ENCODE assay signal across 14 cellular contexts in the genomic region with DNA sequence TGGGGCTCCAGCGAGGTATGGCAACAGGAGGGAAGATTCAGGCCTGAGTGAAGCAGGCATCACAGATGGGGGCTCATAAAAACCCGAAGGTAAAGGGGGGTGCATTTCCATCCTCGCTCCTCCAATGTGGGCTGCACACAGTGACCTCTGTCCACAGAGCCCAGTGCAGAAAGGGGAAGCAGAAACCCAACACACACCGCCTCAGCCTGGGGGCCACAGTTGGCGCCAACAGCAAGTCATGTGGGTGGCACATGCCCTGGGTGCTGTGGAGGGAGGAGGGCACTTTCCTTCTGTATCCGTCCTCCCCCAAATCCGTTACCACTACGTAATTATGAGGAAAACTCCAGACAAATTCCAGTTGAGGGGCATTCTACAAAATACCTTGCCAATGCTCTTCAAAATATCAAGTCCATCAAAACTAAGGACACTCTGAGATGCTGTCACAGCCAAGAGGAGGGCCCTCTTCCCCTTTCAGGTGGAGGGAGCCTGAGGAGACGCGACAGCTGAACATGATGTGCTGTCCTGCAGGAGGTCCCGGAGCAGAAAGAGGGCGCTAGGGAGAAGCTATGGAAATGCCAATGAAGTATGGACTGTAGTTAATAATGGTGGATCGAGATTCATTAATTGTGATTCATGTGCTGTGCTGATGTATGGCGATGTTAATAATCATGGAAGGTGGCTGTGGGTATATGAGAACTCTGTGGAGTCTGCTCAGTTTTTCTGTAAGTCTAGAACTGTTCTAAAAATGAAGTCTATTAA. TPM values are rescaled to one million over a fixed set of nuclear protein-coding genes. Genes with fewer than 3 reads are reported as not detected.
DNase-seq lines count a peak whose midpoint lies in the region; ATAC-seq and TF ChIP-seq lines count a peak whose summit lies in the region.
"Had no signal": no experiment of that assay in that cellular context is flagged by ENCODE, and none has a peak within 500 bp of the region (broad histone marks: within the 10 kb centered on the region; RNA-seq: fewer than 3 reads in every experiment).

No MANE protein-coding gene starts in this region.

- H3K9me3 Mint-ChIP-seq in CD8-positive, alpha-beta T cell: no peaks in the 10 kb centered on the region
- H3K9me3 Mint-ChIP-seq in WTC11 (peaks cover 13% of the 10 kb centered on the region), CD14-positive monocyte (peaks cover 0 to 2% (median 0%) of the 10 kb centered on the region in 7 donors)
- H3K9me3 Mint-ChIP-seq: activated T-cell treated with anti-CD3 and anti-CD28 coated beads, Interleukin-2, amount 50 U/mL, for 4 hours had no signal

- H3K4me1 ChIP-seq in CD8-positive, alpha-beta T cell (ENCODE audit: insufficient read depth, low read length): peaks cover 72% of the 10 kb centered on the region
- H3K4me1 ChIP-seq in testis: no peaks in the 10 kb centered on the region
- H3K4me1 ChIP-seq: right lobe of liver had no signal

- H3K27ac ChIP-seq in CD8-positive, alpha-beta T cell (ENCODE audit: low read depth, low read length): no peak overlapping the region
- no peak overlapping the region for H3K27ac ChIP-seq in testis
- H3K27ac ChIP-seq: right lobe of liver had no signal

- intact Hi-C loops in CD8-positive, alpha-beta T cell (cut with DNase I, micrococcal nuclease): no loop called here
- intact Hi-C loops in CD14-positive monocyte (cut with micrococcal nuclease) (no loop called here), testis (cut with DNase I; ENCODE audit: low total_unique reads) (no loop called here)

- POLR2A ChIA-PET in CD8-positive, alpha-beta T cell (lab: Charles Lee): no interaction called here
- POLR2A ChIA-PET in HEK293T (lab: Yijun Ruan, JAX): no interaction called here
- POLR2A ChIA-PET in WTC11 (lab: Charles Lee): no interaction called here

- no peak for DNase-seq in CD8-positive, alpha-beta T cell
- peak; percentile 20 for DNase-seq in HEK293T (ENCODE audit: extremely low spot score)
- peak; percentile 59 for DNase-seq in WTC11 (ENCODE audit: low spot score)
- DNase-seq in kidney epithelial cell (ENCODE audit: low read depth): no peak
- DNase-seq in GM19240 (ENCODE audit: insufficient read length, low spot score): no peak
- DNase-seq in dermis blood vessel endothelial cell: no peak
- no peak for DNase-seq in CD14-positive monocyte (ENCODE audit: low spot score)
- DNase-seq in testis: no peak
- DNase-seq: activated T-cell treated with anti-CD3 and anti-CD28 coated beads, Interleukin-2, amount 50 U/mL, for 4 hours; NCI-H2081 treated with DMSO at 0.1 percent for 48 hours had no signal

- H3K27me3 ChIP-seq in CD8-positive, alpha-beta T cell (ENCODE audit: insufficient read depth, low read length): no peaks in the 10 kb centered on the region
- H3K27me3 ChIP-seq in kidney epithelial cell (ENCODE audit: control insufficient read depth, insufficient read depth, low read length) (no peaks in the 10 kb centered on the region), testis (no peaks in the 10 kb centered on the region)
- H3K27me3 ChIP-seq: right lobe of liver had no signal

- no peaks in the 10 kb centered on the region for H3K9me3 ChIP-seq in CD8-positive, alpha-beta T cell (ENCODE audit: low read length)
- H3K9me3 ChIP-seq in testis: no peaks in the 10 kb centered on the region
- H3K9me3 ChIP-seq: right lobe of liver had no signal

- no peak overlapping the region for H3K4me3 ChIP-seq in CD8-positive, alpha-beta T cell (ENCODE audit: low read depth, low read length)
- H3K4me3 ChIP-seq in kidney epithelial cell (ENCODE audit: low read depth, low read length) (no peak overlapping the region), testis (no peak overlapping the region)
- H3K4me3 ChIP-seq: right lobe of liver had no signal

- TF ChIP-seq POLR2A in testis (IDR thresholded peaks at IDR 0.05): no peak

- CTCF ChIA-PET in CD8-positive, alpha-beta T cell (lab: Charles Lee): interaction anchor here (1.4 kb wide), 2 partner anchors 188 to 200 kb away, joined by 3 read pairs; no protein-coding TSS in a partner anchor
- CTCF ChIA-PET in HEK293T (lab: Yijun Ruan, JAX) (interaction anchor here (0.6 kb wide), 1 partner anchor 9 kb away, joined by 3 read pairs; no protein-coding TSS in a partner anchor), WTC11 (lab: Charles Lee) (interaction anchor here (0.6 to 2.8 kb wide), 18 partner anchors 8 to 255 kb away, joined by 3 to 18 read pairs (median 4); partner anchors contain the start of gene APBA2)

- 90 to 92% methylated on average over 12 to 14 of the region's 14 CpGs for WGBS in testis, 2 donors

- H3K4me3 Mint-ChIP-seq in CD8-positive, alpha-beta T cell: no peak overlapping the region
- H3K4me3 Mint-ChIP-seq in WTC11 (no peak overlapping the region), CD14-positive monocyte (no peak overlapping the region)
- H3K4me3 Mint-ChIP-seq: activated T-cell treated with anti-CD3 and anti-CD28 coated beads, Interleukin-2, amount 50 U/mL, for 4 hours had no signal

- ATAC-seq in CD8-positive, alpha-beta T cell: no peak
- peak; percentile 86 for ATAC-seq in WTC11
- ATAC-seq: activated T-cell treated with anti-CD3 and anti-CD28 coated beads, Interleukin-2, amount 50 U/mL, for 4 hours had no signal

- no peaks in the 10 kb centered on the region for H3K27me3 Mint-ChIP-seq in CD8-positive, alpha-beta T cell (ENCODE audit: low read depth)
- H3K27me3 Mint-ChIP-seq in WTC11 (ENCODE audit: low read depth) (no peaks in the 10 kb centered on the region), CD14-positive monocyte (ENCODE audit: low read depth in 3 of 3) (peaks cover 5 to 6% (median 6%) of the 10 kb centered on the region in 3 donors)

- no peak for TF ChIP-seq CTCF in CD8-positive, alpha-beta T cell (IDR thresholded peaks at IDR 0.05)
- TF ChIP-seq CTCF in WTC11 (IDR thresholded peaks at IDR 0.05) (peak; percentile 33; the same call in 1 of the 2 replicates), kidney epithelial cell (IDR thresholded peaks at IDR 0.05; ENCODE audit: insufficient read depth, low read length, poor library complexity, severe bottlenecking) (peak; percentile 28), CD14-positive monocyte (IDR thresholded peaks at IDR 0.05) (no peak), testis (IDR thresholded peaks at IDR 0.05) (no peak)

- H3K36me3 Mint-ChIP-seq in CD8-positive, alpha-beta T cell: peaks cover 18% of the 10 kb centered on the region
- H3K36me3 Mint-ChIP-seq in WTC11 (peaks cover 5% of the 10 kb centered on the region), CD14-positive monocyte (no peaks in the 10 kb centered on the region)

- no peaks in the 10 kb centered on the region for H3K36me3 ChIP-seq in CD8-positive, alpha-beta T cell (ENCODE audit: insufficient read depth, low read length)
- H3K36me3 ChIP-seq in kidney epithelial cell (ENCODE audit: control insufficient read depth, insufficient read depth, low read length) (no peaks in the 10 kb centered on the region), testis (ENCODE audit: low read depth, missing control alignments) (no peaks in the 10 kb centered on the region)
- H3K36me3 ChIP-seq: right lobe of liver had no signal

- H3K4me1 Mint-ChIP-seq in CD8-positive, alpha-beta T cell (ENCODE audit: low read depth): peaks cover 88% of the 10 kb centered on the region
- no peaks in the 10 kb centered on the region; the same call in 1 of the 2 replicates for H3K4me1 Mint-ChIP-seq in WTC11
- peaks cover 12% of the 10 kb centered on the region for H3K4me1 Mint-ChIP-seq in CD14-positive monocyte

- H3K27ac Mint-ChIP-seq in CD8-positive, alpha-beta T cell: peak overlapping the region; percentile 77
- H3K27ac Mint-ChIP-seq in WTC11 (no peak overlapping the region), CD14-positive monocyte (peak overlapping the region in 1 of 7 donors; percentile 62)

TF ChIP-seq in HEK293T, 16 proteins besides CTCF, POLR2A, EP300 and RAD21:
- no peak for TF ChIP-seq SP1 (IDR thresholded peaks at IDR 0.05)
- no peak for TF ChIP-seq SUZ12 (IDR thresholded peaks at IDR 0.05)

TF ChIP-seq in WTC11, 78 proteins besides CTCF, POLR2A, EP300 and RAD21 (continues in another document):
- no peak for TF ChIP-seq PRRX2 (CRISPR knock-in tag; IDR thresholded peaks at IDR 0.05)
- TF ChIP-seq MYBL2 (CRISPR knock-in tag; IDR thresholded peaks at IDR 0.05): no peak
- no peak for TF ChIP-seq STAT6 (CRISPR knock-in tag; conservative IDR thresholded peaks at IDR 0.05; ENCODE audit: low read depth)

RNA-seq across cellular contexts. Expression of gene APBA2, which starts 16.4 kb away (rescaled TPM):
- total RNA-seq in CD8-positive, alpha-beta T cell: 100 to 1,000 TPM; 106 to 108 TPM
- total RNA-seq in WTC11 (2021): 11.2 to 14.6 TPM (median 13.9 TPM) in 3 replicates
- total RNA-seq in kidney epithelial cell: 51.4 and 54.6 TPM in 2 replicates
- total RNA-seq in dermis blood vessel endothelial cell: 18.5 and 24.1 TPM in 2 replicates
- under 1 TPM in 1 of 2 donors, not detected in 1; 0.30 TPM for polyA plus RNA-seq in CD14-positive monocyte
- total RNA-seq in testis: 10 to 100 TPM; 29.5 to 37.7 TPM
- 18.5 TPM for polyA plus RNA-seq in testis (ENCODE audit: insufficient read depth, low read depth, low replicate concordance)

RNA-seq across cellular contexts. Expression of gene GOLGA6L7, which starts 53.7 kb away (rescaled TPM):
- total RNA-seq in CD8-positive, alpha-beta T cell: not detected
- not detected in 3 replicates for total RNA-seq in WTC11 (2021)
- total RNA-seq in kidney epithelial cell: not detected in 2 replicates
- total RNA-seq in dermis blood vessel endothelial cell: not detected in 2 replicates
- not detected for polyA plus RNA-seq in CD14-positive monocyte
- total RNA-seq in testis: 10 to 100 TPM in 1 of 2 donors, 1 to 10 TPM in 1; 4.3 to 13.6 TPM
- polyA plus RNA-seq in testis (ENCODE audit: insufficient read depth, low read depth, low replicate concordance): 15.7 TPM
- total RNA-seq: activated T-cell treated with anti-CD3 and anti-CD28 coated beads, Interleukin-2, amount 50 U/mL, for 4 hours; bronchial epithelial cell; right lobe of liver; temporal lobe had no signal
- polyA plus RNA-seq: esophagus had no signal

Comparison
In these comparisons a context has a peak if more than half of its experiments do, and no peak if none do; other contexts are left out.
1. DNase-seq: peak in HEK293T (single experiment) and WTC11 (single experiment); none in CD8-positive, alpha-beta T cell (0 of 7), kidney epithelial cell (single experiment), GM19240 (single experiment), dermis blood vessel endothelial cell (single experiment), CD14-positive monocyte (single experiment) and testis (single experiment).
2. CTCF ChIP-seq: peak in WTC11 (single experiment) and kidney epithelial cell (single experiment); none in CD8-positive, alpha-beta T cell (single experiment), CD14-positive monocyte (single experiment) and testis (0 of 3).